ENCODE assay signal across 18 cellular contexts in the genomic region with DNA sequence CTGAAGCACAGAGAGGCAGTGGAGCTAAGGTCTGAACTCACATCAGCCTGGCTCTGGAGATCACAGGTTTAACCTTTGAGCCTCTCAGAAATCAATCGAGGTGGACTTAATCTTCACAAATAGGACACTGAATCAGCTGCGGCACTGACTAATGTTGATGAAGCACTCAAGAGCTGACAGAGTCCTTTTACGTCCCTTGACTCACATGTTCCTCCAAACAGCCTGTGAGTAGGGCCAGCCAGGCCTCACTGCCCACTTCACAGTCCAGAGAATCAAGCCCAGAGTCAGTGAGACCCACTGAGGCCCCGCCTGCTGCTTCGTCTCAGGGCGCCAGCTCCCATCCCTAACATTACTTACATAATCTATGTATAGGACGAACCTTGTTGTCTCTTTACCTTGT.
A peak's percentile ranks its signal among the peaks of the same experiment; 100 is the strongest.
DNase-seq lines count a peak whose midpoint lies in the region; ATAC-seq and TF ChIP-seq lines count a peak whose summit lies in the region.
"Had no signal": no experiment of that assay in that cellular context is flagged by ENCODE, and none has a peak within 500 bp of the region (broad histone marks: within the 10 kb centered on the region; RNA-seq: fewer than 3 reads in every experiment).

No MANE protein-coding gene starts in this region.

- no peak overlapping the region for H3K4me3 Mint-ChIP-seq in nephron
- no peak overlapping the region for H3K4me3 Mint-ChIP-seq in type B pancreatic cell
- H3K4me3 Mint-ChIP-seq: activated naive CD8-positive, alpha-beta T cell treated with anti-CD3 and anti-CD28 coated beads, Interleukin-2, amount 50 U/mL, for 24 hours; CD4-positive, alpha-beta memory T cell; dendritic cell treated with granulocyte-macrophage colony-stimulating factor and Interleukin-4, amounts not matched to agents 40 ng/mL and 50 ng/mL, for 4 days; H9; immature natural killer cell; stimulated activated naive CD8-positive, alpha-beta T cell treated with anti-CD3 and anti-CD28 coated beads, Interleukin-15, amount 100 ng/mL, for 72 hours; T-cell had no signal

- no peak overlapping the region for H3K4me3 ChIP-seq in MG63
- H3K4me3 ChIP-seq in epithelial cell of esophagus (ENCODE audit: low read length) = no peak overlapping the region

- DNase-seq in MG63 (peak; percentile 14), epithelial cell of esophagus (ENCODE audit: low read depth) (peak; percentile 43), type B pancreatic cell (ENCODE audit: extremely low spot score, unreplicated experiment) (no peak), midbrain (lab: John Stamatoyannopoulos, UW) (no peak), dermis blood vessel endothelial cell (no peak)
- DNase-seq: activated CD4-positive, CD25-positive, alpha-beta regulatory T cell treated with anti-CD3 and anti-CD28 coated beads, Interleukin-2, amount 50 U/mL, for 72 hours; activated naive CD8-positive, alpha-beta T cell treated with anti-CD3 and anti-CD28 coated beads, Interleukin-2, amount 50 U/mL, for 24 hours; activated T-cell treated with anti-CD3 and anti-CD28 coated beads for 4 hours; CD4-positive, alpha-beta memory T cell; H9; immature natural killer cell; NCI-H1105; OCI-M1; stimulated activated naive CD8-positive, alpha-beta T cell treated with anti-CD3 and anti-CD28 coated beads, Interleukin-15, amount 100 ng/mL, for 72 hours; T-cell had no signal

- peaks cover 14% of the 10 kb centered on the region for H3K36me3 ChIP-seq in MG63

- ATAC-seq in HG03135 (IDR thresholded peaks at IDR 0.05; ENCODE audit: unreplicated experiment) = no peak
- ATAC-seq: activated naive CD8-positive, alpha-beta T cell treated with anti-CD3 and anti-CD28 coated beads, Interleukin-2, amount 50 U/mL, for 24 hours; stimulated activated naive CD8-positive, alpha-beta T cell treated with anti-CD3 and anti-CD28 coated beads, Interleukin-15, amount 100 ng/mL, for 72 hours; T-cell had no signal

- TF ChIP-seq CTCF in epithelial cell of esophagus (IDR thresholded peaks at IDR 0.05; ENCODE audit: insufficient read depth, low read depth, low read length, missing control alignments) = no peak
- TF ChIP-seq CTCF in nephron (IDR thresholded peaks at IDR 0.05; ENCODE audit: unreplicated experiment in 3 of 3) = no peak
- no peak for TF ChIP-seq CTCF in type B pancreatic cell (conservative IDR thresholded peaks at IDR 0.05)

- H3K36me3 Mint-ChIP-seq in nephron (ENCODE audit: low read depth) (peaks cover 45% of the 10 kb centered on the region), type B pancreatic cell (peaks cover 38% of the 10 kb centered on the region)
- H3K36me3 Mint-ChIP-seq: CD4-positive, alpha-beta memory T cell; immature natural killer cell; T-cell had no signal

- H3K27me3 Mint-ChIP-seq in nephron (ENCODE audit: low read depth) (no peaks in the 10 kb centered on the region), type B pancreatic cell (no peaks in the 10 kb centered on the region)
- H3K27me3 Mint-ChIP-seq: dendritic cell treated with granulocyte-macrophage colony-stimulating factor and Interleukin-4, amounts not matched to agents 40 ng/mL and 50 ng/mL, for 4 days; stimulated activated naive CD8-positive, alpha-beta T cell treated with anti-CD3 and anti-CD28 coated beads, Interleukin-15, amount 100 ng/mL, for 72 hours; T-cell had no signal

- no peaks in the 10 kb centered on the region for H3K27me3 ChIP-seq in MG63

- H3K27ac Mint-ChIP-seq in nephron (peak overlapping the region in 2 of 3 experiments; percentile 52 to 54), type B pancreatic cell (peak overlapping the region; percentile 55)
- H3K27ac Mint-ChIP-seq: activated naive CD8-positive, alpha-beta T cell treated with anti-CD3 and anti-CD28 coated beads, Interleukin-2, amount 50 U/mL, for 24 hours; dendritic cell treated with granulocyte-macrophage colony-stimulating factor and Interleukin-4, amounts not matched to agents 40 ng/mL and 50 ng/mL, for 4 days; H9; immature natural killer cell; T-cell had no signal

- H3K4me1 Mint-ChIP-seq in nephron (peaks cover 37% of the 10 kb centered on the region), type B pancreatic cell (ENCODE audit: unreplicated experiment) (peaks cover 31% of the 10 kb centered on the region)
- H3K4me1 Mint-ChIP-seq: CD4-positive, alpha-beta memory T cell; immature natural killer cell; stimulated activated naive CD8-positive, alpha-beta T cell treated with anti-CD3 and anti-CD28 coated beads, Interleukin-15, amount 100 ng/mL, for 72 hours; T-cell had no signal

- no peaks in the 10 kb centered on the region for H3K9me3 Mint-ChIP-seq in nephron
- H3K9me3 Mint-ChIP-seq in type B pancreatic cell = no peaks in the 10 kb centered on the region
- H3K9me3 Mint-ChIP-seq: activated naive CD8-positive, alpha-beta T cell treated with anti-CD3 and anti-CD28 coated beads, Interleukin-2, amount 50 U/mL, for 24 hours; dendritic cell treated with granulocyte-macrophage colony-stimulating factor and Interleukin-4, amounts not matched to agents 40 ng/mL and 50 ng/mL, for 4 days; H9; immature natural killer cell; stimulated activated naive CD8-positive, alpha-beta T cell treated with anti-CD3 and anti-CD28 coated beads, Interleukin-15, amount 100 ng/mL, for 72 hours; T-cell had no signal

- H3K9me3 ChIP-seq in MG63 = no peaks in the 10 kb centered on the region

Comparison
In these comparisons a context has a peak if more than half of its experiments do, and no peak if none do; other contexts are left out.
1. DNase-seq: peak in MG63 (single experiment) and epithelial cell of esophagus (single experiment); none in type B pancreatic cell (single experiment), midbrain (single experiment) and dermis blood vessel endothelial cell (single experiment).